11 cellular contexts compared by ENCODE assay signal in the genomic region with DNA sequence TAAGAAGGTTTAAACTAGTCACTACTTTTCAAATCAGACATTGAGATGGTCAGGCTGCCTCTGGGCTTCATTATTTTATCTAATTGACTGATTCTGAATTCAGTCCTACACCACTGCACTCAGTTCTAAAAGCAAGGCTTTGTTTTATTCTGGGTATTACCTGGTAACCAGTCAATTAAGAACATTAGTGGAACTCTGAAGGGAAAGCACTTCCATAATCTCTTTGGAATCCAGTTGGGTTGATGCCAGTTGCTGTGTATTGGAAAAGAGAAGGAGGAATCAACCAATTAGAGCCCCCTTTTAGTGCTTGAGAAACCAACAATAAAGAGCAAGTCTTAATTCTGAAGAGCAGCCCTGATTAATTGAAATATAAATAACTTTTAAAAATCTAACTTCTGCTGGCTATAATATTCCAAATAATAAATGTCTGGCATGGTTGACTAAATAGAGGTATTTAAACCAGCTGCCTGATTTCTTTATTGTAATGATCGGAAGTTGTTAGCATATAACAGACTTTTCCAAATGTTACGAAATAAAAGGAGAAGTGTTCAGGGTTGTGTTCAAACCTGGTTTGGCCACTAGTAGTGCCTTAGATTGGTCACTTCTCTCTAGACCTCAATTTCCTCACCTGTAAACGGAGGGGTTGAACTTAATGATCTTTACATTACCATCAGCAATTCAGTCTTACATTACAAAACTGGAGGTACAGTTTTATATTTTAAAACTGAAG. TPM values are rescaled to one million over a fixed set of nuclear protein-coding genes. Genes with fewer than 3 reads are reported as not detected.
A peak's percentile ranks its signal among the peaks of the same experiment; 100 is the strongest.
DNase-seq lines count a peak whose midpoint lies in the region; ATAC-seq, FAIRE-seq and TF ChIP-seq lines count a peak whose summit lies in the region.
"Had no signal": no experiment of that assay in that cellular context is flagged by ENCODE, and none has a peak within 500 bp of the region (broad histone marks: within the 10 kb centered on the region; RNA-seq: fewer than 3 reads in every experiment).

No MANE protein-coding gene starts in this region.

- H3K27ac Mint-ChIP-seq in activated naive CD8-positive, alpha-beta T cell: peak overlapping the region; percentile 37
- H3K27ac Mint-ChIP-seq in activated naive CD8-positive, alpha-beta T cell treated with anti-CD3 and anti-CD28 coated beads for 36 hours: no peak overlapping the region
- H3K27ac Mint-ChIP-seq in astrocyte (ENCODE audit: unreplicated experiment): peak overlapping the region; percentile 30
- no peak overlapping the region for H3K27ac Mint-ChIP-seq in CD8-positive, alpha-beta memory T cell
- H3K27ac Mint-ChIP-seq: IgD-negative memory B cell had no signal

- H3K9ac ChIP-seq in astrocyte (ENCODE audit: low read length): peak overlapping the region; percentile 94

- H3K4me3 ChIP-seq in astrocyte (ENCODE audit: insufficient read depth, low read depth, low read length) (no peak overlapping the region), tibial nerve (no peak overlapping the region)
- no peak overlapping the region for H3K4me3 ChIP-seq in CD8-positive, alpha-beta memory T cell (ENCODE audit: low read length)
- H3K4me3 ChIP-seq: lung had no signal

- POLR2A ChIA-PET in CD8-positive, alpha-beta memory T cell (lab: Charles Lee): no interaction called here

- intact Hi-C loops in left colon (cut with DNase I, micrococcal nuclease): no loop called here

- H3K36me3 ChIP-seq in astrocyte (ENCODE audit: insufficient read depth, low read length): no peaks in the 10 kb centered on the region
- no peaks in the 10 kb centered on the region for H3K36me3 ChIP-seq in tibial nerve
- no peaks in the 10 kb centered on the region for H3K36me3 ChIP-seq in CD8-positive, alpha-beta memory T cell (ENCODE audit: insufficient read depth, low read length)

- peaks cover 69% of the 10 kb centered on the region for H3K79me2 ChIP-seq in astrocyte (ENCODE audit: insufficient read depth, low read length)

- H3K9me3 ChIP-seq in astrocyte (ENCODE audit: insufficient read depth, low read depth, low read length) (no peaks in the 10 kb centered on the region), tibial nerve (no peaks in the 10 kb centered on the region)
- H3K9me3 ChIP-seq in CD8-positive, alpha-beta memory T cell (ENCODE audit: low read length): no peaks in the 10 kb centered on the region

- peaks cover 34% of the 10 kb centered on the region for H3K4me1 Mint-ChIP-seq in activated naive CD8-positive, alpha-beta T cell (ENCODE audit: low read depth)
- H3K4me1 Mint-ChIP-seq in activated naive CD8-positive, alpha-beta T cell treated with anti-CD3 and anti-CD28 coated beads for 36 hours: peaks cover 23% of the 10 kb centered on the region
- H3K4me1 Mint-ChIP-seq in astrocyte (ENCODE audit: low read depth, unreplicated experiment): peaks cover 22% of the 10 kb centered on the region
- peaks cover 9 to 16% (median 14%) of the 10 kb centered on the region in 3 donors for H3K4me1 Mint-ChIP-seq in CD8-positive, alpha-beta memory T cell

- H3K4me2 ChIP-seq in astrocyte (ENCODE audit: low read length): peak overlapping the region; percentile 88

- TF ChIP-seq EP300 in tibial nerve (IDR thresholded peaks at IDR 0.05): no peak

- no peaks in the 10 kb centered on the region for H3K9me3 Mint-ChIP-seq in activated naive CD8-positive, alpha-beta T cell (ENCODE audit: low read depth)
- no peaks in the 10 kb centered on the region for H3K9me3 Mint-ChIP-seq in activated naive CD8-positive, alpha-beta T cell treated with anti-CD3 and anti-CD28 coated beads for 36 hours
- no peaks in the 10 kb centered on the region for H3K9me3 Mint-ChIP-seq in astrocyte (ENCODE audit: unreplicated experiment)
- H3K9me3 Mint-ChIP-seq in CD8-positive, alpha-beta memory T cell: no peaks in the 10 kb centered on the region
- H3K9me3 Mint-ChIP-seq: IgD-negative memory B cell had no signal

- WGBS in tibial nerve, 2 donors: 79 to 91% methylated on average over 3 of the region's 3 CpGs

- no peak for TF ChIP-seq CTCF in astrocyte (IDR thresholded peaks at IDR 0.05; ENCODE audit: insufficient read depth, low read depth, low read length)
- TF ChIP-seq CTCF in tibial nerve (IDR thresholded peaks at IDR 0.05): no peak

- no peak for FAIRE-seq in astrocyte (lab: Jason Lieb, UNC)
- FAIRE-seq: colon had no signal

- DNase-seq in activated naive CD8-positive, alpha-beta T cell treated with anti-CD3 and anti-CD28 coated beads for 36 hours: no peak
- DNase-seq in astrocyte (ENCODE audit: low read depth) (peak; percentile 31), left colon (no peak), tibial nerve (ENCODE audit: low spot score in 2 of 2) (no peak), mucosa of gallbladder (ENCODE audit: low spot score) (no peak)
- no peak for DNase-seq in CD8-positive, alpha-beta memory T cell

- CTCF ChIA-PET in CD8-positive, alpha-beta memory T cell (lab: Charles Lee): no interaction called here

- H3K27ac ChIP-seq in astrocyte (ENCODE audit: low read depth, low read length) (peak overlapping the region; percentile 98), tibial nerve (peak overlapping the region in 3 of 4 donors; percentile 41 to 89 (median 75))
- H3K27ac ChIP-seq in CD8-positive, alpha-beta memory T cell (ENCODE audit: low read depth, low read length): no peak overlapping the region

- H2AFZ ChIP-seq in astrocyte (ENCODE audit: low read depth, low read length): no peak overlapping the region

- H3K27me3 ChIP-seq in astrocyte (ENCODE audit: insufficient read depth, low read length): no peaks in the 10 kb centered on the region
- H3K27me3 ChIP-seq in tibial nerve: no peaks in the 10 kb centered on the region
- H3K27me3 ChIP-seq in CD8-positive, alpha-beta memory T cell (ENCODE audit: insufficient read depth, low read length, poor library complexity, severe bottlenecking): no peaks in the 10 kb centered on the region

- TF ChIP-seq POLR2A in tibial nerve (IDR thresholded peaks at IDR 0.05): no peak

- H3K4me1 ChIP-seq in astrocyte (ENCODE audit: insufficient read depth, low read length) (peaks cover 22% of the 10 kb centered on the region), tibial nerve (peaks cover 3 to 81% (median 18%) of the 10 kb centered on the region in 4 donors)
- H3K4me1 ChIP-seq in CD8-positive, alpha-beta memory T cell (ENCODE audit: insufficient read depth, low read length): peaks cover 11% of the 10 kb centered on the region

- no peak overlapping the region for H3K4me3 Mint-ChIP-seq in activated naive CD8-positive, alpha-beta T cell
- H3K4me3 Mint-ChIP-seq in activated naive CD8-positive, alpha-beta T cell treated with anti-CD3 and anti-CD28 coated beads for 36 hours: no peak overlapping the region
- H3K4me3 Mint-ChIP-seq in astrocyte (ENCODE audit: unreplicated experiment): no peak overlapping the region
- no peak overlapping the region for H3K4me3 Mint-ChIP-seq in CD8-positive, alpha-beta memory T cell
- H3K4me3 Mint-ChIP-seq: IgD-negative memory B cell had no signal

- peaks cover 4% of the 10 kb centered on the region for H3K36me3 Mint-ChIP-seq in activated naive CD8-positive, alpha-beta T cell
- peaks cover 3% of the 10 kb centered on the region for H3K36me3 Mint-ChIP-seq in activated naive CD8-positive, alpha-beta T cell treated with anti-CD3 and anti-CD28 coated beads for 36 hours
- H3K36me3 Mint-ChIP-seq in astrocyte (ENCODE audit: low read depth, unreplicated experiment): peaks cover 5% of the 10 kb centered on the region
- H3K36me3 Mint-ChIP-seq in CD8-positive, alpha-beta memory T cell: peaks cover 0 to 11% (median 4%) of the 10 kb centered on the region in 3 donors

- ATAC-seq in left colon: peak; percentile 22
- ATAC-seq in HG02623 (IDR thresholded peaks at IDR 0.05; ENCODE audit: unreplicated experiment): no peak

- no peaks in the 10 kb centered on the region for H3K27me3 Mint-ChIP-seq in activated naive CD8-positive, alpha-beta T cell
- H3K27me3 Mint-ChIP-seq in activated naive CD8-positive, alpha-beta T cell treated with anti-CD3 and anti-CD28 coated beads for 36 hours: no peaks in the 10 kb centered on the region
- no peaks in the 10 kb centered on the region for H3K27me3 Mint-ChIP-seq in astrocyte (ENCODE audit: low read depth, unreplicated experiment)
- H3K27me3 Mint-ChIP-seq in CD8-positive, alpha-beta memory T cell: no peaks in the 10 kb centered on the region
- H3K27me3 Mint-ChIP-seq: IgD-negative memory B cell had no signal

- H4K20me1 ChIP-seq in astrocyte (ENCODE audit: insufficient read depth, low read length): peaks cover 19% of the 10 kb centered on the region

RNA-seq across cellular contexts. Expression of gene CPEB4, which starts 32.0 kb away (rescaled TPM):
- total RNA-seq in activated naive CD8-positive, alpha-beta T cell treated with anti-CD3 and anti-CD28 coated beads for 36 hours: 1 to 10 TPM; 7.4 to 8.4 TPM
- total RNA-seq in astrocyte (37.2 and 40.6 TPM in 2 replicates), left colon (10 to 100 TPM; 42.1 to 42.8 TPM), tibial nerve (10 to 100 TPM; 20.1 to 26.6 (median 24.2) TPM), mucosa of gallbladder (50.6 TPM)
- total RNA-seq in CD8-positive, alpha-beta memory T cell: 10 to 100 TPM; 17.2 to 18.7 TPM
- polyA plus RNA-seq in CD8-positive, alpha-beta memory T cell: 4.4 TPM

Comparison
In these comparisons a context has a peak if more than half of its experiments do, and no peak if none do; other contexts are left out.
1. H3K27ac Mint-ChIP-seq: peak in activated naive CD8-positive, alpha-beta T cell (single experiment) and astrocyte (single experiment); none in activated naive CD8-positive, alpha-beta T cell treated with anti-CD3 and anti-CD28 coated beads for 36 hours (single experiment) and CD8-positive, alpha-beta memory T cell (0 of 8).